In genomic region chr6:89148016-89148750, GRCh38 we compare ENCODE assay signal across 1 cellular context.
A peak's percentile ranks its signal among the peaks of the same experiment; 100 is the strongest.
TF ChIP-seq lines count a peak whose summit lies in the region.

No MANE protein-coding gene starts in this region.

TF ChIP-seq in HepG2, 621 proteins besides CTCF, POLR2A, EP300 and RAD21:
- peak; percentile 32; the same call in 1 of the 2 replicates for TF ChIP-seq ZNF770 (CRISPR knock-in tag; IDR thresholded peaks at IDR 0.05)
- peak; percentile 69 for TF ChIP-seq FOSL2 (CRISPR knock-in tag; IDR thresholded peaks at IDR 0.05)
- TF ChIP-seq RCOR2 (CRISPR knock-in tag; IDR thresholded peaks at IDR 0.05): no peak
- no peak for TF ChIP-seq MZF1 (CRISPR knock-in tag; IDR thresholded peaks at IDR 0.05; ENCODE audit: borderline replicate concordance)
- TF ChIP-seq NFE2L2 (IDR thresholded peaks at IDR 0.05; ENCODE audit: low read length): no peak
- TF ChIP-seq ZNF720 (CRISPR knock-in tag; IDR thresholded peaks at IDR 0.05): no peak
- no peak for TF ChIP-seq KDM2A (CRISPR knock-in tag; IDR thresholded peaks at IDR 0.05; ENCODE audit: borderline replicate concordance, low read depth)
- 0 out of 2 replicates have a peak, but pooled peaks have one; percentile 4 for TF ChIP-seq ZBTB38 (CRISPR knock-in tag; IDR thresholded peaks at IDR 0.05)
